Comparison of ENCODE assay signal across 15 cellular contexts in genomic region chr14:75879031-75879430, GRCh38.
DNase-seq lines count a peak whose midpoint lies in the region; ATAC-seq, FAIRE-seq and TF ChIP-seq lines count a peak whose summit lies in the region.
"Had no signal": no experiment of that assay in that cellular context is flagged by ENCODE, and none has a peak within 500 bp of the region (broad histone marks: within the 10 kb centered on the region; RNA-seq: fewer than 3 reads in every experiment).

No MANE protein-coding gene starts in this region.

- TF ChIP-seq CTCF in K562 (IDR thresholded peaks at IDR 0.05 in 2 of 3, conservative IDR thresholded peaks at IDR 0.05 in 1 of 3; ENCODE audit: insufficient read depth in 2 of 3, low read depth in 1 of 3, low read length in 3 of 3) = no peak
- TF ChIP-seq CTCF in transverse colon (IDR thresholded peaks at IDR 0.05) = no peak

- no peaks in the 10 kb centered on the region for H3K9me1 ChIP-seq in K562 (ENCODE audit: control insufficient read depth, insufficient read depth, low read length)

- CTCF ChIA-PET in K562 (lab: Yijun Ruan, JAX; ENCODE audit: low intra/inter-chr PET ratio) = no interaction called here

- FAIRE-seq in K562 (lab: Jason Lieb, UNC) = no peak

- TF ChIP-seq POLR2A in K562 (conservative IDR thresholded peaks at IDR 0.05) = no peak
- TF ChIP-seq POLR2A in transverse colon (IDR thresholded peaks at IDR 0.05) = no peak

- H3K36me3 ChIP-seq in K562 (ENCODE audit: control insufficient read depth, insufficient read depth, low read length) = peaks cover 2% of the 10 kb centered on the region; the same call in 1 of the 3 replicates
- no peaks in the 10 kb centered on the region for H3K36me3 ChIP-seq in transverse colon
- H3K36me3 ChIP-seq: adrenal gland, thoracic aorta had no signal

- 68% methylated on average over 3 of the region's 3 CpGs for WGBS in K562 (ENCODE audit: insufficient coverage, low coverage, missing lambda C conversion rate)
- 55 to 74% methylated on average over 3 of the region's 3 CpGs for WGBS in transverse colon (ENCODE audit: low coverage in 1 of 2), 2 donors

- no peaks in the 10 kb centered on the region for H3K4me1 ChIP-seq in K562 (replicated peaks in 1 of 2; ENCODE audit: control insufficient read depth in 2 of 2, insufficient read depth in 2 of 2, low read length in 2 of 2)
- H3K4me1 ChIP-seq in transverse colon = peaks cover 0 to 15% (median 13%) of the 10 kb centered on the region in 4 donors
- H3K4me1 ChIP-seq: adrenal gland had no signal

- BruUV-seq in K562 (replicated peaks; lab: Mats Ljungman, UMichigan) = no TSS peak

- no peak overlapping the region for H3K27ac ChIP-seq in K562 (ENCODE audit: extremely low read depth, low read depth, low read length)
- no peak overlapping the region for H3K27ac ChIP-seq in transverse colon
- H3K27ac ChIP-seq: adrenal gland, thoracic aorta had no signal

- no peak overlapping the region for H3K4me2 ChIP-seq in K562 (ENCODE audit: insufficient read depth, low read length)

- TF ChIP-seq RAD21 in K562 (CRISPR knock-in tag; conservative IDR thresholded peaks at IDR 0.05 in 1 of 2, IDR thresholded peaks at IDR 0.05 in 1 of 2) = no peak

- H3K4me3 ChIP-seq in K562 (no peak overlapping the region), transverse colon (no peak overlapping the region)
- H3K4me3 ChIP-seq: adrenal gland, thoracic aorta had no signal

- no peaks in the 10 kb centered on the region for H3K79me2 ChIP-seq in K562 (ENCODE audit: control insufficient read depth, insufficient read depth, low read length)

- TF ChIP-seq EP300 in K562 (IDR thresholded peaks at IDR 0.05; ENCODE audit: low read length) (no peak), transverse colon (IDR thresholded peaks at IDR 0.05; ENCODE audit: low read depth) (no peak)

- in situ Hi-C loops in K562 (cut with MboI) = no loop called here
- in situ Hi-C loops in transverse colon (cut with MboI; ENCODE audit: low pct_ligation_motif_present in 1 of 4, low pct_unique_long_range_greater_than_20kb in 1 of 4, low sequenced_read_pairs in 3 of 4) = no loop called here

- H3K27me3 ChIP-seq in K562 (ENCODE audit: control insufficient read depth in 2 of 2, insufficient read depth in 2 of 2, low read length in 2 of 2) (no peaks in the 10 kb centered on the region), transverse colon (no peaks in the 10 kb centered on the region)
- H3K27me3 ChIP-seq: adrenal gland had no signal

- H3K9me3 ChIP-seq in K562 (replicated peaks; ENCODE audit: control insufficient read depth, insufficient read depth, low read depth, low read length) = no peaks in the 10 kb centered on the region
- no peaks in the 10 kb centered on the region for H3K9me3 ChIP-seq in transverse colon
- H3K9me3 ChIP-seq: adrenal gland, thoracic aorta had no signal

- DNase-seq in EH (ENCODE audit: low read depth) (peak; percentile 83), HT1080 (ENCODE audit: low read depth) (peak; percentile 64), K562 (ENCODE audit: extremely low read depth in 1 of 4, low spot score in 3 of 4) (no peak), lung microvascular endothelial cell (ENCODE audit: low read depth in 2 of 2) (peak; percentile 67 to 95), LoVo (ENCODE audit: low spot score) (no peak), GM19238 (ENCODE audit: insufficient read length, low spot score) (no peak), transverse colon (no peak)
- DNase-seq: adrenal gland, DND-41, erythroblast, NCI-H2171, SHP77 had no signal

- no peaks in the 10 kb centered on the region for H4K20me1 ChIP-seq in K562 (replicated peaks; ENCODE audit: control insufficient read depth, insufficient read depth, low read length)

- intact Hi-C loops in K562 (cut with micrococcal nuclease) (no loop called here), transverse colon (cut with DNase I; ENCODE audit: low total_unique reads) (no loop called here)

- POLR2A ChIA-PET in K562 (lab: Yijun Ruan, JAX) = no interaction called here

- ATAC-seq in K562 = no peak
- ATAC-seq in GM18909 (IDR thresholded peaks at IDR 0.05; ENCODE audit: poor library complexity, unreplicated experiment) = no peak
- ATAC-seq: left lobe of liver had no signal

- H3K9ac ChIP-seq in K562 (ENCODE audit: insufficient read depth in 1 of 2, low read depth in 2 of 2, low read length in 2 of 2) = no peak overlapping the region

- H2AFZ ChIP-seq in K562 (ENCODE audit: low read depth, low read length) = no peak overlapping the region

TF ChIP-seq in K562, 482 proteins besides CTCF, POLR2A, EP300 and RAD21:
- TF ChIP-seq SNRNP70 (optimal IDR thresholded peaks at IDR 0.05; ENCODE audit: low read depth, low read length) (no peak), HBP1 (CRISPR knock-in tag; IDR thresholded peaks at IDR 0.05) (no peak), MLX (CRISPR knock-in tag; conservative IDR thresholded peaks at IDR 0.05) (no peak), FOS (IDR thresholded peaks at IDR 0.05; ENCODE audit: extremely low read depth, insufficient read length) (no peak), ATF3 (IDR thresholded peaks at IDR 0.05) (peak; percentile 28; the same call in 1 of the 2 replicates), ATF3 (CRISPR knock-in tag; conservative IDR thresholded peaks at IDR 0.05) (no peak)
- TF ChIP-seq, protein P1, sequence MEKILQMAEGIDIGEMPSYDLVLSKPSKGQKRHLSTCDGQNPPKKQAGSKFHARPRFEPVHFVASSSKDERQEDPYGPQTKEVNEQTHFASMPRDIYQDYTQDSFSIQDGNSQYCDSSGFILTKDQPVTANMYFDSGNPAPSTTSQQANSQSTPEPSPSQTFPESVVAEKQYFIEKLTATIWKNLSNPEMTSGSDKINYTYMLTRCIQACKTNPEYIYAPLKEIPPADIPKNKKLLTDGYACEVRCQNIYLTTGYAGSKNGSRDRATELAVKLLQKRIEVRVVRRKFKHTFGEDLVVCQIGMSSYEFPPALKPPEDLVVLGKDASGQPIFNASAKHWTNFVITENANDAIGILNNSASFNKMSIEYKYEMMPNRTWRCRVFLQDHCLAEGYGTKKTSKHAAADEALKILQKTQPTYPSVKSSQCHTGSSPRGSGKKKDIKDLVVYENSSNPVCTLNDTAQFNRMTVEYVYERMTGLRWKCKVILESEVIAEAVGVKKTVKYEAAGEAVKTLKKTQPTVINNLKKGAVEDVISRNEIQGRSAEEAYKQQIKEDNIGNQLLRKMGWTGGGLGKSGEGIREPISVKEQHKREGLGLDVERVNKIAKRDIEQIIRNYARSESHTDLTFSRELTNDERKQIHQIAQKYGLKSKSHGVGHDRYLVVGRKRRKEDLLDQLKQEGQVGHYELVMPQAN (IDR thresholded peaks at IDR 0.05; ENCODE audit: borderline replicate concordance) = no peak
- TF ChIP-seq, protein P2, sequence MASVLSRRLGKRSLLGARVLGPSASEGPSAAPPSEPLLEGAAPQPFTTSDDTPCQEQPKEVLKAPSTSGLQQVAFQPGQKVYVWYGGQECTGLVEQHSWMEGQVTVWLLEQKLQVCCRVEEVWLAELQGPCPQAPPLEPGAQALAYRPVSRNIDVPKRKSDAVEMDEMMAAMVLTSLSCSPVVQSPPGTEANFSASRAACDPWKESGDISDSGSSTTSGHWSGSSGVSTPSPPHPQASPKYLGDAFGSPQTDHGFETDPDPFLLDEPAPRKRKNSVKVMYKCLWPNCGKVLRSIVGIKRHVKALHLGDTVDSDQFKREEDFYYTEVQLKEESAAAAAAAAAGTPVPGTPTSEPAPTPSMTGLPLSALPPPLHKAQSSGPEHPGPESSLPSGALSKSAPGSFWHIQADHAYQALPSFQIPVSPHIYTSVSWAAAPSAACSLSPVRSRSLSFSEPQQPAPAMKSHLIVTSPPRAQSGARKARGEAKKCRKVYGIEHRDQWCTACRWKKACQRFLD (CRISPR knock-in tag; IDR thresholded peaks at IDR 0.05) = no peak

Comparison
In these comparisons a context has a peak if more than half of its experiments do, and no peak if none do; other contexts are left out.
1. DNase-seq: peak in EH (single experiment), HT1080 (single experiment) and lung microvascular endothelial cell (2 of 2); none in K562 (0 of 4), LoVo (single experiment), GM19238 (single experiment) and transverse colon (single experiment).